23 cellular contexts compared by ENCODE assay signal in genomic region chr1:31687601-31688000, GRCh38. TPM values are rescaled to one million over a fixed set of nuclear protein-coding genes. Genes with fewer than 3 reads are reported as not detected.
A peak's percentile ranks its signal among the peaks of the same experiment; 100 is the strongest.
DNase-seq lines count a peak whose midpoint lies in the region; ATAC-seq and TF ChIP-seq lines count a peak whose summit lies in the region.
"Had no signal": no experiment of that assay in that cellular context is flagged by ENCODE, and none has a peak within 500 bp of the region (broad histone marks: within the 10 kb centered on the region; RNA-seq: fewer than 3 reads in every experiment).

No MANE protein-coding gene starts in this region.

- TF ChIP-seq POLR2A in IMR-90 (IDR thresholded peaks at IDR 0.05; ENCODE audit: low read depth, low read length) (no peak), esophagus muscularis mucosa (IDR thresholded peaks at IDR 0.05; ENCODE audit: low read depth) (no peak), transverse colon (IDR thresholded peaks at IDR 0.05) (no peak)

- H3K4me3 ChIP-seq in IMR-90 (ENCODE audit: insufficient read depth, low read depth, low read length) (no peak overlapping the region), esophagus muscularis mucosa (no peak overlapping the region), transverse colon (no peak overlapping the region), left lung (no peak overlapping the region)
- H3K4me3 ChIP-seq: GM23248, SJSA1 had no signal

- peak overlapping the region; percentile 49; the same call in 1 of the 2 replicates for H3K18ac ChIP-seq in IMR-90 (ENCODE audit: low read depth, low read length)

- no peak overlapping the region for H2AFZ ChIP-seq in IMR-90 (replicated peaks; ENCODE audit: low read length, poor library complexity)
- H2AFZ ChIP-seq: GM23248 had no signal

- no peak overlapping the region; a peak in 1 of 4 replicates for H4K8ac ChIP-seq in IMR-90 (ENCODE audit: low read depth in 2 of 2, low read length in 2 of 2)

- no peak overlapping the region for H3K9ac ChIP-seq in IMR-90 (ENCODE audit: low read depth, low read length)
- H3K9ac ChIP-seq: GM23248 had no signal

- H3K9me3 Mint-ChIP-seq in nephron, result no peaks in the 10 kb centered on the region
- H3K9me3 Mint-ChIP-seq: CD8-positive, alpha-beta T cell; HFFc6 had no signal

- peak overlapping the region; percentile 42; the same call in 1 of the 3 replicates for H2BK15ac ChIP-seq in IMR-90 (ENCODE audit: low read depth, low read length)

- H3K4me3 Mint-ChIP-seq in nephron, result no peak overlapping the region
- H3K4me3 Mint-ChIP-seq: B cell; CD8-positive, alpha-beta T cell; HFFc6 had no signal

- peak overlapping the region; percentile 20 for H2AK5ac ChIP-seq in IMR-90 (ENCODE audit: low read depth, low read length)

- WGBS in IMR-90 (ENCODE audit: extremely low coverage in 2 of 2, insufficient read length in 1 of 2), 2 experiments, result 74% methylated on average over 3 of the region's 8 CpGs; no CpG with 5 or more reads in 1 of the 2 experiments
- WGBS in esophagus muscularis mucosa, result 77% methylated on average over 8 of the region's 8 CpGs
- 65 to 66% methylated on average over 5 to 8 of the region's 8 CpGs for WGBS in transverse colon (ENCODE audit: low coverage in 1 of 2), 2 donors

- peak overlapping the region in 2 of 3 experiments; percentile 35 to 77 for H3K27ac Mint-ChIP-seq in nephron
- H3K27ac Mint-ChIP-seq: B cell; CD8-positive, alpha-beta T cell had no signal

- H2BK5ac ChIP-seq in IMR-90 (ENCODE audit: low read depth, low read length, poor library complexity, severe bottlenecking), result no peak overlapping the region

- CTCF ChIA-PET in IMR-90 (lab: Yijun Ruan, JAX), result no interaction called here

- TF ChIP-seq EP300 in esophagus muscularis mucosa (IDR thresholded peaks at IDR 0.05) (no peak), transverse colon (IDR thresholded peaks at IDR 0.05; ENCODE audit: low read depth) (no peak)

- H3K27me3 ChIP-seq in IMR-90 (ENCODE audit: control insufficient read depth, insufficient read depth, low read length) (no peaks in the 10 kb centered on the region), esophagus muscularis mucosa (no peaks in the 10 kb centered on the region), transverse colon (no peaks in the 10 kb centered on the region), left lung (peaks cover 0 to 39% of the 10 kb centered on the region in 2 donors)
- H3K27me3 ChIP-seq: SJSA1 had no signal

- POLR2A ChIA-PET in IMR-90 (lab: Charles Lee; ENCODE audit: unreplicated experiment), result no interaction called here

- TF ChIP-seq RAD21 in IMR-90 (IDR thresholded peaks at IDR 0.05; ENCODE audit: low read length), result no peak

- H3K9me3 ChIP-seq in IMR-90 (ENCODE audit: control insufficient read depth, insufficient read depth, low read length), result no peaks in the 10 kb centered on the region
- H3K9me3 ChIP-seq in esophagus muscularis mucosa, result no peaks in the 10 kb centered on the region
- no peaks in the 10 kb centered on the region for H3K9me3 ChIP-seq in transverse colon
- no peaks in the 10 kb centered on the region for H3K9me3 ChIP-seq in left lung
- H3K9me3 ChIP-seq: Caco-2, SJSA1 had no signal

- peak overlapping the region; percentile 20 for H2BK120ac ChIP-seq in IMR-90 (ENCODE audit: low read depth, low read length)

- 0 out of 2 replicates have a peak overlapping the region, but pooled peaks have one; percentile 15 for H3K4ac ChIP-seq in IMR-90 (ENCODE audit: low read depth, low read length)

- DNase-seq in IMR-90 (no peak), esophagus muscularis mucosa (ENCODE audit: extremely low spot score) (no peak), transverse colon (no peak), left lung (no peak), GDM1 (lab: John Stamatoyannopoulos, UW) (no peak)
- DNase-seq: Caco-2; CD8-positive, alpha-beta T cell; DMS79 treated with DMSO at 0.1 percent for 48 hours; GM23248; H7; HFFc6; NCI-H1092; NCI-H1417 treated with DMSO at 0.1 percent for 48 hours; NCI-H1694 treated with DMSO at 0.1 percent for 48 hours; NCI-H2081; NCI-H2227 treated with DMSO at 0.1 percent for 48 hours; NCI-H526 treated with DMSO at 0.1 percent for 48 hours; Right ventricle myocardium superior; RPMI8226 had no signal

- H3K27ac ChIP-seq in IMR-90 (ENCODE audit: insufficient read depth, low read length) (peak overlapping the region; percentile 57; the same call in 1 of the 2 replicates), esophagus muscularis mucosa (replicated peaks in 1 of 4) (peak overlapping the region; percentile 51 to 78 (median 58)), transverse colon (peak overlapping the region in 3 of 4 donors; percentile 49 to 77 (median 50)), left lung (no peak overlapping the region)
- H3K27ac ChIP-seq: GM23248 had no signal

- no peaks in the 10 kb centered on the region for H4K20me1 ChIP-seq in IMR-90 (ENCODE audit: insufficient read depth, low read length)

- peaks cover 32% of the 10 kb centered on the region for H3K4me1 Mint-ChIP-seq in nephron

- peaks cover 25% of the 10 kb centered on the region for H3K9me1 ChIP-seq in IMR-90 (ENCODE audit: insufficient read depth, low read length)

- H3K14ac ChIP-seq in IMR-90 (replicated peaks; ENCODE audit: low read depth, low read length), result no peak overlapping the region

- TSS peak; percentile 75 for BruUV-seq in IMR-90 (replicated peaks; lab: Mats Ljungman, UMichigan)

- TF ChIP-seq CTCF in IMR-90 (conservative IDR thresholded peaks at IDR 0.05; ENCODE audit: low read depth, low read length), result no peak
- no peak for TF ChIP-seq CTCF in esophagus muscularis mucosa (IDR thresholded peaks at IDR 0.05)
- no peak for TF ChIP-seq CTCF in nephron (IDR thresholded peaks at IDR 0.05; ENCODE audit: unreplicated experiment in 3 of 3)
- TF ChIP-seq CTCF in transverse colon (IDR thresholded peaks at IDR 0.05), result no peak
- TF ChIP-seq CTCF in left lung (IDR thresholded peaks at IDR 0.05), result no peak

- H3K4me1 ChIP-seq in IMR-90 (ENCODE audit: control insufficient read depth, insufficient read depth, low read length) (peaks cover 41% of the 10 kb centered on the region), esophagus muscularis mucosa (peaks cover 0 to 26% (median 17%) of the 10 kb centered on the region in 4 donors), transverse colon (peaks cover 0 to 14% (median 8%) of the 10 kb centered on the region in 4 donors), left lung (no peaks in the 10 kb centered on the region)
- H3K4me1 ChIP-seq: Caco-2 had no signal

- peaks cover 4% of the 10 kb centered on the region for H3K27me3 Mint-ChIP-seq in nephron (ENCODE audit: low read depth)

- dilution Hi-C loops in IMR-90 (cut with HindIII; ENCODE audit: low sequenced_read_pairs, unreplicated experiment), result no loop called here

- ATAC-seq in IMR-90 (ENCODE audit: low read depth) (no peak), left lung (no peak), HG03108 (IDR thresholded peaks at IDR 0.05; ENCODE audit: unreplicated experiment) (no peak)
- ATAC-seq: CD8-positive, alpha-beta T cell had no signal

- in situ Hi-C loops in IMR-90 (cut with MboI; ENCODE audit: low sequenced_read_pairs), result no loop called here
- in situ Hi-C loops in transverse colon (cut with MboI; ENCODE audit: low pct_ligation_motif_present in 1 of 4, low pct_unique_long_range_greater_than_20kb in 1 of 4, low sequenced_read_pairs in 3 of 4), result no loop called here

- H3K36me3 ChIP-seq in IMR-90 (ENCODE audit: control insufficient read depth, insufficient read depth, low read length) (peaks cover 72% of the 10 kb centered on the region), esophagus muscularis mucosa (peaks cover 0 to 69% (median 15%) of the 10 kb centered on the region in 4 donors), transverse colon (no peaks in the 10 kb centered on the region), left lung (no peaks in the 10 kb centered on the region)

- no peak overlapping the region for H3K4me2 ChIP-seq in IMR-90 (ENCODE audit: low read depth, low read length)

- peak overlapping the region; percentile 41; the same call in 1 of the 2 replicates for H3K23ac ChIP-seq in IMR-90 (ENCODE audit: low read depth, low read length)

- peaks cover 11 to 57% of the 10 kb centered on the region in 2 experiments; a peak in 3 of 4 replicates for H3K79me1 ChIP-seq in IMR-90 (ENCODE audit: low read depth in 1 of 2, low read length in 2 of 2)

- no peaks in the 10 kb centered on the region for H3K36me3 Mint-ChIP-seq in nephron (ENCODE audit: low read depth)
- H3K36me3 Mint-ChIP-seq: CD8-positive, alpha-beta T cell had no signal

- intact Hi-C loops in IMR-90 (cut with micrococcal nuclease) (no loop called here), esophagus muscularis mucosa (cut with DNase I) (no loop called here), transverse colon (cut with DNase I; ENCODE audit: low total_unique reads) (no loop called here), left lung (cut with DNase I) (no loop called here)

- H3K56ac ChIP-seq in IMR-90 (ENCODE audit: extremely low read depth, insufficient read depth, low read length), result no peak overlapping the region

- peak overlapping the region; percentile 65; the same call in 1 of the 2 replicates for H2BK20ac ChIP-seq in IMR-90 (ENCODE audit: low read depth, low read length)

- peak overlapping the region; percentile 28 for H4K5ac ChIP-seq in IMR-90 (ENCODE audit: low read depth, low read length)

- H4K91ac ChIP-seq in IMR-90 (ENCODE audit: insufficient read depth, low read depth, low read length), result peak overlapping the region; percentile 24; the same call in 1 of the 2 replicates

- H2AK9ac ChIP-seq in IMR-90 (replicated peaks; ENCODE audit: low read depth, low read length, poor library complexity), result peak overlapping the region; percentile 56

TF ChIP-seq in IMR-90, 13 proteins besides CTCF, POLR2A, EP300 and RAD21:
- no peak for TF ChIP-seq SMC3 (IDR thresholded peaks at IDR 0.05; ENCODE audit: low read depth, low read length)

RNA-seq across cellular contexts. Expression of gene COL16A1, which starts 16.2 kb away (rescaled TPM):
- total RNA-seq in IMR-90 (2012; rRNA removed) (28.6 and 34.2 TPM in 2 replicates), esophagus muscularis mucosa (10 to 100 TPM; 35.1 to 62.7 (median 47.6) TPM), transverse colon (100 to 1,000 TPM in 1 of 4 donors, 10 to 100 TPM in 3; 14.3 to 135 (median 40.1) TPM), left lung (100 to 1,000 TPM in 1 of 2 donors, 10 to 100 TPM in 1; 64.8 to 116 TPM)
- polyA plus RNA-seq in IMR-90 (2012; rRNA removed), result 62.8 and 65.2 TPM in 2 replicates
- polyA plus RNA-seq in IMR-90 (2012; cell fraction: cytosol; rRNA removed), result 30.1 and 39.5 TPM in 2 replicates
- 228 and 260 TPM in 2 replicates for polyA plus RNA-seq in IMR-90 (2012; cell fraction: nucleus; rRNA removed; ENCODE audit: low replicate concordance)
- total RNA-seq: B cell had no signal

RNA-seq across cellular contexts. Expression of gene PEF1, which starts 42.9 kb away (rescaled TPM):
- total RNA-seq in IMR-90 (2012; rRNA removed), result 90.0 and 104 TPM in 2 replicates
- polyA plus RNA-seq in IMR-90 (2012; rRNA removed), result 84.2 TPM in 2 replicates
- 60.3 and 78.3 TPM in 2 replicates for polyA plus RNA-seq in IMR-90 (2012; cell fraction: cytosol; rRNA removed)
- 41.2 and 50.2 TPM in 2 replicates for polyA plus RNA-seq in IMR-90 (2012; cell fraction: nucleus; rRNA removed; ENCODE audit: low replicate concordance)
- 100 to 1,000 TPM in 1 of 4 donors, 10 to 100 TPM in 3; 61.5 to 101 (median 92.9) TPM for total RNA-seq in esophagus muscularis mucosa
- 10 to 100 TPM; 12.3 to 61.7 (median 49.9) TPM for total RNA-seq in transverse colon
- total RNA-seq in left lung, result 10 to 100 TPM; 70.3 to 75.8 TPM

Comparison
In these comparisons a context has a peak if more than half of its experiments do, and no peak if none do; other contexts are left out.
1. H3K27ac ChIP-seq: peak in IMR-90 (single experiment), esophagus muscularis mucosa (4 of 4) and transverse colon (3 of 4); none in left lung (0 of 2).